22 cellular contexts compared by ENCODE assay signal in the genomic region with DNA sequence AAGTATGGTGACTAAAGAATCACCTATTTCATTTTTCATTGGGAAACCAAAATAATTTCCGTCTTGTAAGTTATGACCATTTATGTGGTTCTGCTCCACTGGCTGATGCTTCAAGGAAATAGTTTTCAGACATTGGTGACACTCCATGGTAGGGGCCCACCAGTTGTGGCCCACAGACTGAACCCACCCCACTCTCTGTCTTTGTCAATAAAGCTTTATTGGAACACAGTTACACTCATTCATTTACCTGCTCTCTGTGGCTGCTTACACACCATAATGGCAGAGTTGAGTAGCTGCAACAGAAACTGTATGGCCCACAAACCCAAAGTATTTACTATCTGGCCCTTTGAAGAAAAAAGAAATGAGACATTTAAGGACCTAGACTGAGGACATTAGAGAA.
"Had no signal": no experiment of that assay in that cellular context is flagged by ENCODE, and none has a peak within 500 bp of the region (broad histone marks: within the 10 kb centered on the region; RNA-seq: fewer than 3 reads in every experiment).

No MANE protein-coding gene starts in this region.

- H3K4me1 ChIP-seq: esophagus squamous epithelium, left ventricle myocardium inferior, lower lobe of right lung, psoas muscle, tibial nerve had no signal

- H3K9me3 Mint-ChIP-seq: memory B cell; stimulated activated memory B cell treated with anti-CD40 and anti-IgM and Interleukin-4, amounts not matched to agents 10 μg/mL and 1 μg/mL and 100 μg/mL, for 72 hours had no signal

- H3K27ac ChIP-seq: esophagus squamous epithelium, foreskin keratinocyte, left ventricle myocardium inferior, lower lobe of right lung, psoas muscle, spleen, testis, tibial nerve had no signal

- FAIRE-seq: kidney had no signal

- H3K4me3 ChIP-seq: esophagus squamous epithelium, left ventricle myocardium inferior, lower lobe of right lung, psoas muscle, spleen, testis, tibial nerve had no signal

- H3K36me3 ChIP-seq: esophagus squamous epithelium, left ventricle myocardium inferior, lower lobe of right lung, neutrophil, spleen, tibial nerve had no signal

- H3K9me3 ChIP-seq: esophagus squamous epithelium, left ventricle myocardium inferior, lower lobe of right lung, neutrophil, psoas muscle, spleen, testis, tibial nerve had no signal

- H3K27ac Mint-ChIP-seq: memory B cell; stimulated activated memory B cell treated with anti-CD40 and anti-IgM and Interleukin-4, amounts not matched to agents 10 μg/mL and 1 μg/mL and 100 μg/mL, for 72 hours had no signal

- ATAC-seq: foreskin keratinocyte; left cardiac atrium; lower lobe of right lung; psoas muscle; sciatic nerve; stimulated activated memory B cell treated with anti-CD40 and anti-IgM and Interleukin-4, amounts not matched to agents 10 μg/mL and 1 μg/mL and 100 μg/mL, for 72 hours; stimulated activated naive CD8-positive, alpha-beta T cell treated with anti-CD3 and anti-CD28 coated beads, Interleukin-15, amount 100 ng/mL, for 72 hours had no signal

- H3K4me3 Mint-ChIP-seq: memory B cell; nephron progenitor cell; stimulated activated memory B cell treated with anti-CD40 and anti-IgM and Interleukin-4, amounts not matched to agents 10 μg/mL and 1 μg/mL and 100 μg/mL, for 72 hours; stimulated activated naive CD8-positive, alpha-beta T cell treated with anti-CD3 and anti-CD28 coated beads, Interleukin-15, amount 100 ng/mL, for 72 hours had no signal

- H3K27me3 ChIP-seq: esophagus squamous epithelium, foreskin keratinocyte, neutrophil, spleen, testis, tibial nerve had no signal

- H3K27me3 Mint-ChIP-seq: naive B cell; stimulated activated memory B cell treated with anti-CD40 and anti-IgM and Interleukin-4, amounts not matched to agents 10 μg/mL and 1 μg/mL and 100 μg/mL, for 72 hours; stimulated activated naive CD8-positive, alpha-beta T cell treated with anti-CD3 and anti-CD28 coated beads, Interleukin-15, amount 100 ng/mL, for 72 hours had no signal

- H3K4me1 Mint-ChIP-seq: stimulated activated naive CD8-positive, alpha-beta T cell treated with anti-CD3 and anti-CD28 coated beads, Interleukin-15, amount 100 ng/mL, for 72 hours had no signal

- DNase-seq: effector memory CD4-positive, alpha-beta T cell; esophagus squamous epithelium; foreskin keratinocyte; kidney; left cardiac atrium; left ventricle myocardium inferior; lower lobe of right lung; naive B cell; nephron progenitor cell; psoas muscle; retina; spleen; stimulated activated CD4-positive, alpha-beta T cell treated with anti-CD3 and anti-CD28 coated beads, Interleukin-15, amount 100 ng/mL, for 24 hours; stimulated activated CD4-positive, alpha-beta T cell treated with anti-CD3 and anti-CD28 coated beads, Interleukin-1b, Interleukin-23, amount 100 ng/mL, for 48 hours; stimulated activated CD4-positive, alpha-beta T cell treated with anti-CD3 and anti-CD28 coated beads, Interleukin-4, amount 100 ng/mL, for 24 hours; stimulated activated naive CD8-positive, alpha-beta T cell treated with anti-CD3 and anti-CD28 coated beads, Interleukin-15, amount 100 ng/mL, for 72 hours; testis had no signal

- H3K36me3 Mint-ChIP-seq: memory B cell had no signal
